In the genomic region with DNA sequence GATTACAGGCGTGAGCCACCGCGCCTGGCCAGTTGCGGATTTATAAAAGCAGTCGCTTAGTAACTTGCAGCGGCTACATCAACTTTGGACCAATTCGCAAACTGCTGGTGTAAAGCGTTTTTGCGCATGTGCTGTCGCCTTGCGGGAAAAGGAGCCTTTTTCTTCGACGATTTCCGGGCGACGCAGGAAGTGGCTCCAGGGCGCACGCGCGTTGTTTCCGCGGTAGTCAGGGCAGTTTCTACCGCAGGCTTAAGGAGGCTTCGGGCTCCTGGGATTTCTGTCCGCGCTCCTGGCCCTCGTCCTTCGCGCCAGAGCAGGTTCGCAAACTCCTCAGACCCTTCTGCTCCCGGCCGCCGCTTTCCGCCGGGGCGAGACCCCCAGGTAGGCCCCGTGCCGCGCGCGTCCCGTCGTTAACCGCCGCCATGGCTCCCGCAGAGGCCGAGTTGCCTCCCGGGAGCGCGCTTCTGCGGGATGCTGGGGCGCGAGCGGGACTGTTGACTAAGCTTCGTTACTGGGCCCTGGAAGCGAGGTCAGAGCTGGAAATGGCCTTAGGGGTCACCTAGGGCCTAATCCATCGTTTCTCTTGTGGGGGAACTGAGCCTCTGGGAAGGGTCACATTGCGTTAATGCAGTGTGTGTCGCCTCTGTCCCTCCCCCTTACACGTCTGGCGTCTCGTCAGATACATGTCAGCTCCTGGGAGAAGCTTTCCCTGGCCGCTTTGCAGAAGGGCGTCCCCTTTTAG, we compare ENCODE assay signal across 1 cellular context.
A peak's percentile ranks its signal among the peaks of the same experiment; 100 is the strongest.
TF ChIP-seq lines count a peak whose summit lies in the region.

A gene with protein sequence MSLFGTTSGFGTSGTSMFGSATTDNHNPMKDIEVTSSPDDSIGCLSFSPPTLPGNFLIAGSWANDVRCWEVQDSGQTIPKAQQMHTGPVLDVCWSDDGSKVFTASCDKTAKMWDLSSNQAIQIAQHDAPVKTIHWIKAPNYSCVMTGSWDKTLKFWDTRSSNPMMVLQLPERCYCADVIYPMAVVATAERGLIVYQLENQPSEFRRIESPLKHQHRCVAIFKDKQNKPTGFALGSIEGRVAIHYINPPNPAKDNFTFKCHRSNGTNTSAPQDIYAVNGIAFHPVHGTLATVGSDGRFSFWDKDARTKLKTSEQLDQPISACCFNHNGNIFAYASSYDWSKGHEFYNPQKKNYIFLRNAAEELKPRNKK (plus strand): TSS at position 214 of the 742 bp plus-strand sequence. CDS start 2,784 bp downstream, outside the sequence.

TF ChIP-seq in K562, 482 proteins besides CTCF, POLR2A, EP300 and RAD21 (continued from another document and continues in another):
- TF ChIP-seq, protein P1, sequence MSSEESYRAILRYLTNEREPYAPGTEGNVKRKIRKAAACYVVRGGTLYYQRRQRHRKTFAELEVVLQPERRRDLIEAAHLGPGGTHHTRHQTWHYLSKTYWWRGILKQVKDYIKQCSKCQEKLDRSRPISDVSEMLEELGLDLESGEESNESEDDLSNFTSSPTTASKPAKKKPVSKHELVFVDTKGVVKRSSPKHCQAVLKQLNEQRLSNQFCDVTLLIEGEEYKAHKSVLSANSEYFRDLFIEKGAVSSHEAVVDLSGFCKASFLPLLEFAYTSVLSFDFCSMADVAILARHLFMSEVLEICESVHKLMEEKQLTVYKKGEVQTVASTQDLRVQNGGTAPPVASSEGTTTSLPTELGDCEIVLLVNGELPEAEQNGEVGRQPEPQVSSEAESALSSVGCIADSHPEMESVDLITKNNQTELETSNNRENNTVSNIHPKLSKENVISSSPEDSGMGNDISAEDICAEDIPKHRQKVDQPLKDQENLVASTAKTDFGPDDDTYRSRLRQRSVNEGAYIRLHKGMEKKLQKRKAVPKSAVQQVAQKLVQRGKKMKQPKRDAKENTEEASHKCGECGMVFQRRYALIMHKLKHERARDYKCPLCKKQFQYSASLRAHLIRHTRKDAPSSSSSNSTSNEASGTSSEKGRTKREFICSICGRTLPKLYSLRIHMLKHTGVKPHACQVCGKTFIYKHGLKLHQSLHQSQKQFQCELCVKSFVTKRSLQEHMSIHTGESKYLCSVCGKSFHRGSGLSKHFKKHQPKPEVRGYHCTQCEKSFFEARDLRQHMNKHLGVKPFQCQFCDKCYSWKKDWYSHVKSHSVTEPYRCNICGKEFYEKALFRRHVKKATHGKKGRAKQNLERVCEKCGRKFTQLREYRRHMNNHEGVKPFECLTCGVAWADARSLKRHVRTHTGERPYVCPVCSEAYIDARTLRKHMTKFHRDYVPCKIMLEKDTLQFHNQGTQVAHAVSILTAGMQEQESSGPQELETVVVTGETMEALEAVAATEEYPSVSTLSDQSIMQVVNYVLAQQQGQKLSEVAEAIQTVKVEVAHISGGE (CRISPR knock-in tag; IDR thresholded peaks at IDR 0.05), result peak in 2 of 3 experiments; percentile 33 to 80; a peak in 3 of 6 replicates
- TF ChIP-seq KLF16 (IDR thresholded peaks at IDR 0.05) (no peak), SUPT5H (IDR thresholded peaks at IDR 0.05) (peak; percentile 90), ZKSCAN8 (CRISPR knock-in tag; IDR thresholded peaks at IDR 0.05) (no peak), ZNF668 (CRISPR knock-in tag; IDR thresholded peaks at IDR 0.05) (no peak), ZNF57 (CRISPR knock-in tag; IDR thresholded peaks at IDR 0.05) (no peak), ZNF3 (CRISPR knock-in tag; IDR thresholded peaks at IDR 0.05) (no peak), SP1 (CRISPR knock-in tag; IDR thresholded peaks at IDR 0.05) (peak; percentile 35; the same call in 1 of the 2 replicates), DPF2 (IDR thresholded peaks at IDR 0.05) (no peak), RFX5 (IDR thresholded peaks at IDR 0.05; ENCODE audit: low read depth, low read length) (no peak), ZBTB17 (CRISPR knock-in tag; IDR thresholded peaks at IDR 0.05) (no peak), CAMTA2 (CRISPR knock-in tag; conservative IDR thresholded peaks at IDR 0.05) (no peak), NCOA4 (IDR thresholded peaks at IDR 0.05; ENCODE audit: partially characterized antibody) (no peak), HDGF (IDR thresholded peaks at IDR 0.05) (no peak), BMI1 (IDR thresholded peaks at IDR 0.05; ENCODE audit: low read length) (no peak), SMARCC2 (IDR thresholded peaks at IDR 0.05; ENCODE audit: low read depth) (no peak), POLR2AphosphoS2 (IDR thresholded peaks at IDR 0.05; ENCODE audit: low read length) (no peak), CREB3L1 (IDR thresholded peaks at IDR 0.05; ENCODE audit: borderline replicate concordance, low read depth) (no peak), ZNF263 (CRISPR knock-in tag; IDR thresholded peaks at IDR 0.05; ENCODE audit: borderline replicate concordance) (no peak), HMG20A (CRISPR knock-in tag; conservative IDR thresholded peaks at IDR 0.05) (no peak), RFX1 (IDR thresholded peaks at IDR 0.05) (peak; percentile 54; the same call in 1 of the 2 replicates), CHAMP1 (IDR thresholded peaks at IDR 0.05) (no peak), CBFA2T3 (IDR thresholded peaks at IDR 0.05) (no peak), PTBP1 (IDR thresholded peaks at IDR 0.05; ENCODE audit: low read depth, low read length) (no peak), SMAD1 (IDR thresholded peaks at IDR 0.05; ENCODE audit: low read depth, low read length, partially characterized antibody) (no peak), ZNF277 (CRISPR knock-in tag; IDR thresholded peaks at IDR 0.05; ENCODE audit: borderline replicate concordance) (no peak), ETV5 (CRISPR knock-in tag; IDR thresholded peaks at IDR 0.05; ENCODE audit: low read depth) (no peak), USF2 (CRISPR knock-in tag; IDR thresholded peaks at IDR 0.05) (no peak), E2F1 (CRISPR knock-in tag; IDR thresholded peaks at IDR 0.05) (0 out of 2 replicates have a peak, but pooled peaks have one; percentile 24), ZBTB43 (CRISPR knock-in tag; IDR thresholded peaks at IDR 0.05) (no peak), ZFP36 (IDR thresholded peaks at IDR 0.05; ENCODE audit: low read depth, low read length, partially characterized antibody) (no peak), MECOM (CRISPR knock-in tag; IDR thresholded peaks at IDR 0.05) (no peak), TFAP4 (CRISPR knock-in tag; IDR thresholded peaks at IDR 0.05; ENCODE audit: borderline replicate concordance) (peak; percentile 46; the same call in 1 of the 2 replicates), BCLAF1 (IDR thresholded peaks at IDR 0.05; ENCODE audit: borderline replicate concordance in 1 of 2, control insufficient read depth in 1 of 2, low read depth in 2 of 2, low read length in 1 of 2) (no peak), ZBTB7A (IDR thresholded peaks at IDR 0.05; ENCODE audit: borderline replicate concordance, control insufficient read depth, low read depth, low read length) (peak; percentile 19; the same call in 1 of the 2 replicates), CREBBP (IDR thresholded peaks at IDR 0.05; ENCODE audit: low read depth, low read length) (no peak), PML (IDR thresholded peaks at IDR 0.05; ENCODE audit: low read length) (peak; percentile 72), YBX1 (IDR thresholded peaks at IDR 0.05) (no peak), ADNP (tag; IDR thresholded peaks at IDR 0.05) (no peak), EGR1 (conservative IDR thresholded peaks at IDR 0.05) (no peak), ZNF644 (tag; IDR thresholded peaks at IDR 0.05; ENCODE audit: low read depth) (no peak), NR2C1 (IDR thresholded peaks at IDR 0.05) (peak; percentile 54; the same call in 1 of the 2 replicates), NR2C1 (tag; IDR thresholded peaks at IDR 0.05) (0 out of 2 replicates have a peak, but pooled peaks have one; percentile 11)
- TF ChIP-seq, protein P2, sequence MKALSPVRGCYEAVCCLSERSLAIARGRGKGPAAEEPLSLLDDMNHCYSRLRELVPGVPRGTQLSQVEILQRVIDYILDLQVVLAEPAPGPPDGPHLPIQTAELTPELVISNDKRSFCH (CRISPR knock-in tag; IDR thresholded peaks at IDR 0.05), result no peak
- TF ChIP-seq, protein P2 (tag; IDR thresholded peaks at IDR 0.05), result 0 out of 2 replicates have a peak, but pooled peaks have one; percentile 46
